Comparison of ENCODE assay signal across 2 cellular contexts in the genomic region with DNA sequence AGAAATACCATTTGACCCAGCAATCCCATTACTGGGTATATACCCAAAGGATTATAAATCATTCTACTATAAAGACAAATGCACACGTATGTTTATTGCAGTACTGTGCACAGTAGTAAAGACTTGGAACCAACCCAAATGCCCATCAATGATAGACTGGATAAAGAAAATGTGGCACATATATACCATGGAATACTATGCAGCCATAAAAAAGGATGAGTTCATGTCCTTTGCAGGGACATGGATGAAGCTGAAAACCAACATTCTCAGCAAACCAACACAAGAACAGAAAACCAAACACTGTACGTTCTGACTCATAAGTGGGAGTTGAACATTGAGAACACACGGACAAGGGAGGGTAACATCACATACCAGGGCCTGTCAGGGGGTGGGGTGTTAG.
DNase-seq lines count a peak whose midpoint lies in the region; ATAC-seq, FAIRE-seq and TF ChIP-seq lines count a peak whose summit lies in the region.
"Not testable (repeated sequence)": the region's sequence is repeated elsewhere in the genome, so short reads cannot be mapped to it uniquely, and the experiment has no call there.

No MANE protein-coding gene starts in this region.

- POLR2A ChIA-PET in HEK293 (lab: Yijun Ruan, JAX): not testable (repeated sequence)
- POLR2A ChIA-PET in K562 (lab: Yijun Ruan, JAX): interaction anchor here (1.0 kb wide), 1 partner anchor 10 kb away, joined by 4 read pairs; no protein-coding TSS in a partner anchor

- not testable (repeated sequence) for FAIRE-seq in K562 (lab: Jason Lieb, UNC)

- peaks cover 19 to 20% of the 10 kb centered on the region in 2 experiments; a peak in 4 of 5 replicates for H3K27me3 ChIP-seq in K562 (ENCODE audit: control insufficient read depth in 2 of 2, insufficient read depth in 2 of 2, low read length in 2 of 2)

- intact Hi-C loops in K562 (cut with micrococcal nuclease): not testable (repeated sequence)

- not testable (repeated sequence) for H3K79me2 ChIP-seq in K562 (ENCODE audit: control insufficient read depth, insufficient read depth, low read length)

- H3K36me3 ChIP-seq in HEK293 (ENCODE audit: control insufficient read depth in 2 of 2, insufficient read depth in 1 of 2, low read length in 2 of 2); K562 (ENCODE audit: control insufficient read depth, insufficient read depth, low read length): not testable (repeated sequence)

- H3K4me1 ChIP-seq in HEK293 (ENCODE audit: control insufficient read depth, insufficient read depth, low read length); K562 (replicated peaks in 1 of 2; ENCODE audit: control insufficient read depth in 2 of 2, insufficient read depth in 2 of 2, low read length in 2 of 2): not testable (repeated sequence)

- H3K9ac ChIP-seq in K562 (ENCODE audit: insufficient read depth in 1 of 2, low read depth in 2 of 2, low read length in 2 of 2): not testable (repeated sequence)

- H3K4me3 ChIP-seq in HEK293 (ENCODE audit: low read depth, low read length); K562: not testable (repeated sequence)

- not testable (repeated sequence) for H4K20me1 ChIP-seq in K562 (replicated peaks; ENCODE audit: control insufficient read depth, insufficient read depth, low read length)

- not testable (repeated sequence) for H2AFZ ChIP-seq in K562 (ENCODE audit: low read depth, low read length)

- H3K9me3 ChIP-seq in HEK293 (ENCODE audit: control insufficient read depth, insufficient read depth, low read depth, low read length); K562 (replicated peaks; ENCODE audit: control insufficient read depth, insufficient read depth, low read depth, low read length): not testable (repeated sequence)

- TF ChIP-seq POLR2A in K562 (conservative IDR thresholded peaks at IDR 0.05): not testable (repeated sequence)

- TF ChIP-seq CTCF in HEK293 (tag by site-specific recombination; IDR thresholded peaks at IDR 0.05); K562 (IDR thresholded peaks at IDR 0.05 in 2 of 3, conservative IDR thresholded peaks at IDR 0.05 in 1 of 3; ENCODE audit: insufficient read depth in 2 of 3, low read depth in 1 of 3, low read length in 3 of 3): not testable (repeated sequence)

- in situ Hi-C loops in K562 (cut with MboI): not testable (repeated sequence)

- not testable (repeated sequence) for ATAC-seq in K562

- not testable (repeated sequence) for TF ChIP-seq EP300 in K562 (IDR thresholded peaks at IDR 0.05; ENCODE audit: low read length)

- BruUV-seq in K562 (replicated peaks; lab: Mats Ljungman, UMichigan): not testable (repeated sequence)

- 0% methylated on average over 3 of the region's 3 CpGs for WGBS in K562 (ENCODE audit: insufficient coverage, low coverage, missing lambda C conversion rate)

- CTCF ChIA-PET in HEK293 (lab: Yijun Ruan, JAX); K562 (lab: Yijun Ruan, JAX; ENCODE audit: low intra/inter-chr PET ratio): not testable (repeated sequence)

- not testable (repeated sequence) for H3K27ac ChIP-seq in HEK293 (ENCODE audit: extremely low read depth, low read depth, low read length); K562 (ENCODE audit: extremely low read depth, low read depth, low read length)

- not testable (repeated sequence) for H3K4me2 ChIP-seq in K562 (ENCODE audit: insufficient read depth, low read length)

- not testable (repeated sequence) for TF ChIP-seq RAD21 in K562 (CRISPR knock-in tag; conservative IDR thresholded peaks at IDR 0.05 in 1 of 2, IDR thresholded peaks at IDR 0.05 in 1 of 2)

- not testable (repeated sequence) for DNase-seq in K562 (ENCODE audit: extremely low read depth in 1 of 4, low spot score in 3 of 4)

- not testable (repeated sequence) for H3K9me1 ChIP-seq in K562 (ENCODE audit: control insufficient read depth, insufficient read depth, low read length)

TF ChIP-seq in HEK293, 187 proteins besides CTCF, POLR2A, EP300 and RAD21:
- TF ChIP-seq, protein P1, sequence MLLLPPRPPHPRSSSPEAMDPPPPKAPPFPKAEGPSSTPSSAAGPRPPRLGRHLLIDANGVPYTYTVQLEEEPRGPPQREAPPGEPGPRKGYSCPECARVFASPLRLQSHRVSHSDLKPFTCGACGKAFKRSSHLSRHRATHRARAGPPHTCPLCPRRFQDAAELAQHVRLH (tag by site-specific recombination; IDR thresholded peaks at IDR 0.05): 0 out of 2 replicates have a peak, but pooled peaks have one; percentile 18
- TF ChIP-seq ZNF146 (tag by site-specific recombination; IDR thresholded peaks at IDR 0.05): peak; percentile 74

TF ChIP-seq in K562, 482 proteins besides CTCF, POLR2A, EP300 and RAD21:
- peak; percentile 71 for TF ChIP-seq ZNF146 (CRISPR knock-in tag; IDR thresholded peaks at IDR 0.05; ENCODE audit: unreplicated experiment)
- TF ChIP-seq BCOR (IDR thresholded peaks at IDR 0.05): 0 out of 2 replicates have a peak, but pooled peaks have one; percentile 22
